In the genomic region with DNA sequence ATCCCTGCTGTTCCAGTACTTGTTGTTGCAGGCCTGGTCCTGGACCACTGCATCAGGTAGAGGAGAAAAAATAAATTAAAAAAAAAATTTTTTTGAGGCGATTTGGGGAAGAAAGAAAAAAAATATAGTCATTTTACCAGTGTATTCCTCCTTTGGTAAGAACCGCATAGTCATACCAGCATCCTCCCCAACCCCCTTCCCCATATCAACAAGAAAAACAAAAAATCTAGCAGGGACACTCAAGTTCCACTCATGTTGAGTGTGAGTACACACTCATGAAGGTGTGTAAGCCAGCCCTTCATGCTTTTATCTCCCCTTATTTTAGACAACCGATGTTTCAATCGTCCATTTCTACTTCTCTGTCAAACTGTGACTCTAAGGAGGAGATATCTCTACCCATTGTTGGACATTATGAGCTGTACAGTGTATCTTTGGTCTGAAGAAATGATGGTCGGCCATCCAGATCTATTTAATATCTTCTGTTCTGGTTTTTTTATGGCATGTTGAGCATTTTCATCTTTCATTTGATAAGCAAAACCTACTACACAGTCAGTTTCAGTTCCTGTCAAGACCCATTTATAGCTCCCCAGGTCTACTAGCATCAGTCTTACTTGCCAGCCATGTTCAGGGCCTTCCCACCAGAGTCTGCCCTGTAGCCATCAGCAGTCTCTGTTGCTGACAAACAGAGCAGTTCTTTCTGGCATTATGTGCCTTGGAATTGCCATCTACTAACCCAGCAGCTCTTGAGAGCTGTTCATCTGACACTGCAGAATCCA, we compare ENCODE assay signal across 13 cellular contexts. TPM values are rescaled to one million over a fixed set of nuclear protein-coding genes. Genes with fewer than 3 reads are reported as not detected.
DNase-seq lines count a peak whose midpoint lies in the region; ATAC-seq lines count a peak whose summit lies in the region.
"Had no signal": no experiment of that assay in that cellular context is flagged by ENCODE, and none has a peak within 500 bp of the region (broad histone marks: within the 10 kb centered on the region; RNA-seq: fewer than 3 reads in every experiment).

No MANE protein-coding gene starts in this region.

- peak overlapping the region; percentile 59 for H3K27ac Mint-ChIP-seq in T-helper 17 cell

- H3K4me1 Mint-ChIP-seq in T-helper 17 cell = peaks cover 7% of the 10 kb centered on the region

- peaks cover 10% of the 10 kb centered on the region for H3K36me3 Mint-ChIP-seq in T-helper 17 cell (ENCODE audit: low read depth)

- no peaks in the 10 kb centered on the region for H3K9me3 ChIP-seq in T-helper 17 cell (ENCODE audit: control insufficient read depth, low read length, poor library complexity, severe bottlenecking)
- H3K9me3 ChIP-seq: left ventricle myocardium inferior had no signal

- no peak overlapping the region for H3K4me3 Mint-ChIP-seq in T-helper 17 cell

- no peak for DNase-seq in T-helper 17 cell
- no peak for DNase-seq in HuH-7.5 (ENCODE audit: low spot score)
- DNase-seq in NCI-H2029 (lab: John Stamatoyannopoulos, UW) = no peak
- no peak for DNase-seq in stimulated activated CD4-positive, alpha-beta T cell treated with anti-CD3 and anti-CD28 coated beads, Interleukin-12 subunit alpha, Interleukin-12 subunit beta, amount 100 ng/mL, for 4 hours
- DNase-seq in superior temporal gyrus (ENCODE audit: extremely low spot score) = no peak
- DNase-seq: activated CD4-positive, alpha-beta T cell treated with anti-CD3 and anti-CD28 coated beads for 48 hours; aorta; left ventricle myocardium inferior; OCI-M1; retina had no signal

- ATAC-seq in GM18858 (IDR thresholded peaks at IDR 0.05; ENCODE audit: unreplicated experiment) = peak; percentile 96
- ATAC-seq in GM21367 (IDR thresholded peaks at IDR 0.05; ENCODE audit: unreplicated experiment) = peak; percentile 98
- peak; percentile 94 for ATAC-seq in HG03064 (IDR thresholded peaks at IDR 0.05; ENCODE audit: low read depth, unreplicated experiment)
- peak; percentile 50 for ATAC-seq in T-helper 17 cell

- H3K27me3 Mint-ChIP-seq in T-helper 17 cell = no peaks in the 10 kb centered on the region

RNA-seq across cellular contexts. Expression of a gene that starts 20.0 kb away (rescaled TPM):
- 100 to 1,000 TPM; 147 to 152 TPM for total RNA-seq in T-helper 17 cell

RNA-seq across cellular contexts. Expression of a gene that starts 20.6 kb away (rescaled TPM):
- total RNA-seq in T-helper 17 cell = 10 to 100 TPM; 14.4 to 16.3 TPM

RNA-seq across cellular contexts. Expression of a gene that starts 37.6 kb away (rescaled TPM):
- total RNA-seq in T-helper 17 cell = under 1 TPM in 1 of 2 donors, not detected in 1; 0.30 TPM
